In the genomic region with DNA sequence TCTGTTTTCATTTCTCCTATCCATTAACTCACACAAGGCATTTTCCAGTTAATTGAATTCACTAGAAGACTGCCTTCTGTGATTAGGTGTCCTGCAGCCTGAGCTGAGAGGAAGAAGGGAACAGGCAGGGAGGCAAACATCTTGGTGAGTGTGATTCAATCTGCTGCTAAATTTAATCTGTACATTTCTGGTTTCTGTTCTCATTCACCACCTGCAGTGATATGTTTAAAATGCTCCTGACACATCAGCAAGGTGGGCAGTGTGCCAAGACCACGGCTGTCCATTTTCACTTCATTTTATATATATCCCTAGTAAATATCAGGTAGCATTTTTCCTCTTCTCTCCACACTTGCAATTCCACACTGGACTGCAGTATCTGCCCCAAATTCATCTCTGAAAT, we compare ENCODE assay signal across 14 cellular contexts.
A peak's percentile ranks its signal among the peaks of the same experiment; 100 is the strongest.
DNase-seq lines count a peak whose midpoint lies in the region; ATAC-seq, FAIRE-seq and TF ChIP-seq lines count a peak whose summit lies in the region.
"Had no signal": no experiment of that assay in that cellular context is flagged by ENCODE, and none has a peak within 500 bp of the region (broad histone marks: within the 10 kb centered on the region; RNA-seq: fewer than 3 reads in every experiment).

No MANE protein-coding gene starts in this region.

- H3K4me3 ChIP-seq in dorsolateral prefrontal cortex = no peak overlapping the region
- H3K4me3 ChIP-seq: colonic mucosa, upper lobe of left lung had no signal

- DNase-seq in dorsolateral prefrontal cortex (peak in 6 of 10 donors; percentile 42 to 69 (median 50)), T-helper 9 cell (no peak), GM19239 (ENCODE audit: insufficient read length, low spot score) (no peak)
- DNase-seq in stimulated activated CD4-positive, alpha-beta T cell treated with anti-CD3 and anti-CD28 coated beads, Interleukin-15, amount 100 ng/mL, for 24 hours = no peak
- DNase-seq: CD4-positive, alpha-beta T cell; colonic mucosa; hippocampal formation; natural killer cell; stimulated activated CD4-positive, alpha-beta T cell treated with anti-CD3 and anti-CD28 coated beads, Interleukin-4, amount 100 ng/mL, for 1 hour; upper lobe of left lung had no signal

- no peak for FAIRE-seq in GM19239 (lab: Jason Lieb, UNC)

- intact Hi-C loops in dorsolateral prefrontal cortex (cut with DNase I) = no loop called here

- H3K27ac ChIP-seq in dorsolateral prefrontal cortex = peak overlapping the region in 13 of 59 donors; percentile 3 to 73 (median 44)
- H3K27ac ChIP-seq: colonic mucosa, upper lobe of left lung had no signal

- peak; percentile 82 for ATAC-seq in GM18502 (IDR thresholded peaks at IDR 0.05; ENCODE audit: poor library complexity, unreplicated experiment)
- ATAC-seq in GM21576 (IDR thresholded peaks at IDR 0.05; ENCODE audit: unreplicated experiment) = peak; percentile 91
- peak; percentile 66 for ATAC-seq in HG03521 (IDR thresholded peaks at IDR 0.05; ENCODE audit: unreplicated experiment)
- ATAC-seq in GM19455 (IDR thresholded peaks at IDR 0.05; ENCODE audit: unreplicated experiment) = no peak
- ATAC-seq: natural killer cell had no signal

- TF ChIP-seq CTCF in dorsolateral prefrontal cortex (IDR thresholded peaks at IDR 0.05 in 54 of 56, conservative IDR thresholded peaks at IDR 0.05 in 2 of 56; ENCODE audit: low read depth in 1 of 56, partially characterized antibody in 56 of 56) = no peak

- no peaks in the 10 kb centered on the region for H3K27me3 ChIP-seq in dorsolateral prefrontal cortex
- H3K27me3 ChIP-seq: colonic mucosa, upper lobe of left lung had no signal

Comparison
In these comparisons a context has a peak if more than half of its experiments do, and no peak if none do; other contexts are left out.
1. DNase-seq: peak in dorsolateral prefrontal cortex (6 of 10); none in T-helper 9 cell (single experiment), stimulated activated CD4-positive, alpha-beta T cell treated with anti-CD3 and anti-CD28 coated beads, Interleukin-15, amount 100 ng/mL, for 24 hours (single experiment) and GM19239 (single experiment).